2 cellular contexts compared by ENCODE assay signal in the genomic region with DNA sequence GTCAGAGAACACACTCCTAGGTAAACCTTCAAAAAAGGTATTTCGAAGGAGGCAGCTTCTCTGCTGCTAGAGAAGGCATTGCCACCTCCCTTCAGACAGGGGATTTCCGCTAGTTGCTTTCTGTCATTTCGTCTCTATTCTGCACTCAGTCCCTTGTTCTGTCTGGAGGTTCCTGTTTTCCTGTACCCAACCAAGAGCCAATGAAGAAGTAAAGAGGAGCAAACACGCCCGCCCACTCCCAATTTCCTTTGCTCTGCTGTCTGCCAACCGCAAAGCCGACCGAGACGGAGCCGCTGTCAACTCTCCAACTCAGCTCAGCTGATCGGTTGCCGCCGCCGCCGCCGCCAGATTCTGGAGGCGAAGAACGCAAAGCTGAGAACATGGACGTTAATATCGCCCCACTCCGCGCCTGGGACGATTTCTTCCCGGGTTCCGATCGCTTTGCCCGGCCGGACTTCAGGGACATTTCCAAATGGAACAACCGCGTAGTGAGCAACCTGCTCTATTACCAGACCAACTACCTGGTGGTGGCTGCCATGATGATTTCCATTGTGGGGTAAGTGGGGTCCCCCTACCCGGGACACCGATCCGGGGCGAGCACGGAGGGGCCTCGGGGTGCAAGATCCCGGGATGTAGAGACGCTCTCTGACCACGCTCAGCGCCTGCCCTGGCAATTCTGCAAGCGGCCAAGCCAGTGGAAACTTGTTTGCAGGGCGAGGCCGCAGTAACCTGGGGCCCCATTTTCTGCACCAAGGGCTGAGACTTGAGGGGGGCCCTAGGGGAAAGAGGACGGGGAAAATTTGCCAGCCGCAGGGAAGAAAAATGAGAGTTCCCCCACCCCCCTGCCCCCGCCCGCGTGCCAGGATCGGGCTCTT.
A peak's percentile ranks its signal among the peaks of the same experiment; 100 is the strongest.
TF ChIP-seq lines count a peak whose summit lies in the region.

Gene ARL6IP5 (plus strand): TSS at position 270 of the 875 bp plus-strand sequence. CDS start 111 bp downstream, at position 381.

TF ChIP-seq in HCT116, 20 proteins besides CTCF, POLR2A, EP300 and RAD21 (continued from another document):
- TF ChIP-seq, protein P1, sequence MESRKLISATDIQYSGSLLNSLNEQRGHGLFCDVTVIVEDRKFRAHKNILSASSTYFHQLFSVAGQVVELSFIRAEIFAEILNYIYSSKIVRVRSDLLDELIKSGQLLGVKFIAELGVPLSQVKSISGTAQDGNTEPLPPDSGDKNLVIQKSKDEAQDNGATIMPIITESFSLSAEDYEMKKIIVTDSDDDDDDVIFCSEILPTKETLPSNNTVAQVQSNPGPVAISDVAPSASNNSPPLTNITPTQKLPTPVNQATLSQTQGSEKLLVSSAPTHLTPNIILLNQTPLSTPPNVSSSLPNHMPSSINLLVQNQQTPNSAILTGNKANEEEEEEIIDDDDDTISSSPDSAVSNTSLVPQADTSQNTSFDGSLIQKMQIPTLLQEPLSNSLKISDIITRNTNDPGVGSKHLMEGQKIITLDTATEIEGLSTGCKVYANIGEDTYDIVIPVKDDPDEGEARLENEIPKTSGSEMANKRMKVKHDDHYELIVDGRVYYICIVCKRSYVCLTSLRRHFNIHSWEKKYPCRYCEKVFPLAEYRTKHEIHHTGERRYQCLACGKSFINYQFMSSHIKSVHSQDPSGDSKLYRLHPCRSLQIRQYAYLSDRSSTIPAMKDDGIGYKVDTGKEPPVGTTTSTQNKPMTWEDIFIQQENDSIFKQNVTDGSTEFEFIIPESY (IDR thresholded peaks at IDR 0.05; ENCODE audit: extremely low read depth, insufficient replicate concordance, low read length), result no peak
- no peak for TF ChIP-seq ZNF274 (IDR thresholded peaks at IDR 0.05; ENCODE audit: low read depth, low read length)
- peak; percentile 87 for TF ChIP-seq CBX3 (IDR thresholded peaks at IDR 0.05; ENCODE audit: low read depth)
- TF ChIP-seq FOSL1 (IDR thresholded peaks at IDR 0.05; ENCODE audit: low read depth), result peak; percentile 36
- TF ChIP-seq EZH2 (IDR thresholded peaks at IDR 0.05), result no peak
- TF ChIP-seq EZH2phosphoT487 (IDR thresholded peaks at IDR 0.05; ENCODE audit: borderline replicate concordance), result no peak
- no peak for TF ChIP-seq REST (IDR thresholded peaks at IDR 0.05; ENCODE audit: low read depth)
- 0 out of 2 replicates have a peak, but pooled peaks have one; percentile 51 for TF ChIP-seq EGR1 (IDR thresholded peaks at IDR 0.05; ENCODE audit: low read depth)
- peak; percentile 29; the same call in 1 of the 2 replicates for TF ChIP-seq CEBPB (IDR thresholded peaks at IDR 0.05; ENCODE audit: low read depth)
- peak; percentile 61 for TF ChIP-seq YY1 (IDR thresholded peaks at IDR 0.05; ENCODE audit: extremely low read depth, insufficient replicate concordance, low read depth, low read length)
- TF ChIP-seq SIN3A (IDR thresholded peaks at IDR 0.05; ENCODE audit: low read depth), result peak; percentile 95
- peak; percentile 82 for TF ChIP-seq MAX (IDR thresholded peaks at IDR 0.05)

TF ChIP-seq in SK-N-SH treated with all-trans-retinoic acid at 6 μM for 48 hours, 23 proteins besides CTCF, POLR2A, EP300 and RAD21 (continued from another document):
- no peak for TF ChIP-seq TSHZ2 (CRISPR knock-in tag; IDR thresholded peaks at IDR 0.05)
- no peak for TF ChIP-seq ZNF70 (CRISPR knock-in tag; IDR thresholded peaks at IDR 0.05)
- TF ChIP-seq, protein P2, sequence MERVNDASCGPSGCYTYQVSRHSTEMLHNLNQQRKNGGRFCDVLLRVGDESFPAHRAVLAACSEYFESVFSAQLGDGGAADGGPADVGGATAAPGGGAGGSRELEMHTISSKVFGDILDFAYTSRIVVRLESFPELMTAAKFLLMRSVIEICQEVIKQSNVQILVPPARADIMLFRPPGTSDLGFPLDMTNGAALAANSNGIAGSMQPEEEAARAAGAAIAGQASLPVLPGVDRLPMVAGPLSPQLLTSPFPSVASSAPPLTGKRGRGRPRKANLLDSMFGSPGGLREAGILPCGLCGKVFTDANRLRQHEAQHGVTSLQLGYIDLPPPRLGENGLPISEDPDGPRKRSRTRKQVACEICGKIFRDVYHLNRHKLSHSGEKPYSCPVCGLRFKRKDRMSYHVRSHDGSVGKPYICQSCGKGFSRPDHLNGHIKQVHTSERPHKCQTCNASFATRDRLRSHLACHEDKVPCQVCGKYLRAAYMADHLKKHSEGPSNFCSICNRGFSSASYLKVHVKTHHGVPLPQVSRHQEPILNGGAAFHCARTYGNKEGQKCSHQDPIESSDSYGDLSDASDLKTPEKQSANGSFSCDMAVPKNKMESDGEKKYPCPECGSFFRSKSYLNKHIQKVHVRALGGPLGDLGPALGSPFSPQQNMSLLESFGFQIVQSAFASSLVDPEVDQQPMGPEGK (CRISPR knock-in tag; IDR thresholded peaks at IDR 0.05; ENCODE audit: borderline replicate concordance), result no peak
- no peak for TF ChIP-seq ZFP3 (CRISPR knock-in tag; IDR thresholded peaks at IDR 0.05)
